In genomic region chr6:45505470-45505869, GRCh38 we compare ENCODE assay signal across 18 cellular contexts.
DNase-seq lines count a peak whose midpoint lies in the region; ATAC-seq, FAIRE-seq and TF ChIP-seq lines count a peak whose summit lies in the region.
"Had no signal": no experiment of that assay in that cellular context is flagged by ENCODE, and none has a peak within 500 bp of the region (broad histone marks: within the 10 kb centered on the region; RNA-seq: fewer than 3 reads in every experiment).

No MANE protein-coding gene starts in this region.

- no peaks in the 10 kb centered on the region for H4K20me1 ChIP-seq in K562 (replicated peaks; ENCODE audit: control insufficient read depth, insufficient read depth, low read length)

- H3K27me3 Mint-ChIP-seq in nephron (ENCODE audit: low read depth) (no peaks in the 10 kb centered on the region), type B pancreatic cell (peaks cover 8% of the 10 kb centered on the region)
- H3K27me3 Mint-ChIP-seq: activated naive CD8-positive, alpha-beta T cell treated with anti-CD3 and anti-CD28 coated beads, Interleukin-2, amount 10 ng/mL, durations not matched to agents 7 days and 5 days had no signal

- no peak for TF ChIP-seq CTCF in K562 (IDR thresholded peaks at IDR 0.05 in 2 of 3, conservative IDR thresholded peaks at IDR 0.05 in 1 of 3; ENCODE audit: insufficient read depth in 2 of 3, low read depth in 1 of 3, low read length in 3 of 3)
- TF ChIP-seq CTCF in nephron (IDR thresholded peaks at IDR 0.05; ENCODE audit: unreplicated experiment in 3 of 3), result no peak
- no peak for TF ChIP-seq CTCF in type B pancreatic cell (conservative IDR thresholded peaks at IDR 0.05)

- no peak for FAIRE-seq in K562 (lab: Jason Lieb, UNC)
- FAIRE-seq: GM12878 had no signal

- H3K4me2 ChIP-seq in K562 (ENCODE audit: insufficient read depth, low read length), result no peak overlapping the region

- in situ Hi-C loops in K562 (cut with MboI), result no loop called here

- no peaks in the 10 kb centered on the region for H3K36me3 ChIP-seq in K562 (ENCODE audit: control insufficient read depth, insufficient read depth, low read length)
- H3K36me3 ChIP-seq: left ventricle myocardium inferior, spleen had no signal

- TF ChIP-seq RAD21 in K562 (CRISPR knock-in tag; conservative IDR thresholded peaks at IDR 0.05 in 1 of 2, IDR thresholded peaks at IDR 0.05 in 1 of 2), result no peak

- no peak for TF ChIP-seq EP300 in K562 (IDR thresholded peaks at IDR 0.05; ENCODE audit: low read length)

- H3K36me3 Mint-ChIP-seq in nephron (ENCODE audit: low read depth) (no peaks in the 10 kb centered on the region), type B pancreatic cell (peaks cover 4% of the 10 kb centered on the region)
- H3K36me3 Mint-ChIP-seq: activated naive CD8-positive, alpha-beta T cell treated with anti-CD3 and anti-CD28 coated beads, Interleukin-2, amount 10 ng/mL, durations not matched to agents 7 days and 5 days had no signal

- no peak overlapping the region for H3K4me3 ChIP-seq in K562
- H3K4me3 ChIP-seq: dorsolateral prefrontal cortex, GM12878, left ventricle myocardium inferior, psoas muscle, spleen had no signal

- intact Hi-C loops in K562 (cut with micrococcal nuclease), result no loop called here

- H3K4me3 Mint-ChIP-seq in nephron, result no peak overlapping the region
- H3K4me3 Mint-ChIP-seq in type B pancreatic cell, result peak overlapping the region; percentile 75
- H3K4me3 Mint-ChIP-seq: activated naive CD8-positive, alpha-beta T cell treated with anti-CD3 and anti-CD28 coated beads, Interleukin-2, amount 10 ng/mL, durations not matched to agents 7 days and 5 days had no signal

- H3K4me1 Mint-ChIP-seq in nephron (peaks cover 30% of the 10 kb centered on the region), type B pancreatic cell (ENCODE audit: unreplicated experiment) (peaks cover 51% of the 10 kb centered on the region)

- POLR2A ChIA-PET in K562 (lab: Yijun Ruan, JAX), result interaction anchor here (1.0 to 1.5 kb wide), 2 partner anchors 9 to 22 kb away, joined by 3 to 6 read pairs; no protein-coding TSS in a partner anchor

- no TSS peak for BruUV-seq in K562 (replicated peaks; lab: Mats Ljungman, UMichigan)

- H3K79me2 ChIP-seq in K562 (ENCODE audit: control insufficient read depth, insufficient read depth, low read length), result no peaks in the 10 kb centered on the region

- H3K27ac Mint-ChIP-seq in nephron (peak overlapping the region in 2 of 3 experiments; percentile 51 to 61), type B pancreatic cell (no peak overlapping the region)
- H3K27ac Mint-ChIP-seq: activated naive CD8-positive, alpha-beta T cell treated with anti-CD3 and anti-CD28 coated beads, Interleukin-2, amount 10 ng/mL, durations not matched to agents 7 days and 5 days had no signal

- WGBS in K562 (ENCODE audit: insufficient coverage, low coverage, missing lambda C conversion rate), result 18% methylated on average over 2 of the region's 2 CpGs

- DNase-seq in DMS53 (lab: John Stamatoyannopoulos, UW) (peak; percentile 40), DMS53 treated with DMSO at 0.1 percent for 48 hours (lab: John Stamatoyannopoulos, UW; ENCODE audit: unreplicated experiment) (no peak), K562 (ENCODE audit: extremely low read depth in 1 of 4, low spot score in 3 of 4) (no peak), type B pancreatic cell (ENCODE audit: extremely low spot score, unreplicated experiment) (no peak)
- DNase-seq: activated CD4-positive, CD25-positive, alpha-beta regulatory T cell; activated naive CD8-positive, alpha-beta T cell treated with anti-CD3 and anti-CD28 coated beads, Interleukin-2, amount 10 ng/mL, durations not matched to agents 7 days and 5 days; dorsolateral prefrontal cortex; left ventricle myocardium inferior; psoas muscle; Right ventricle myocardium superior; spleen; stimulated activated CD8-positive, alpha-beta memory T cell treated with anti-CD3 and anti-CD28 coated beads, Interleukin-4, amount 100 ng/mL, for 48 hours had no signal

- no peak overlapping the region for H3K27ac ChIP-seq in K562 (ENCODE audit: extremely low read depth, low read depth, low read length)
- H3K27ac ChIP-seq: 22Rv1, dorsolateral prefrontal cortex, left ventricle myocardium inferior, psoas muscle had no signal

- CTCF ChIA-PET in K562 (lab: Yijun Ruan, JAX; ENCODE audit: low intra/inter-chr PET ratio), result no interaction called here

- ATAC-seq in K562, result no peak
- no peak for ATAC-seq in HG03095 (IDR thresholded peaks at IDR 0.05; ENCODE audit: unreplicated experiment)
- ATAC-seq in HG03108 (IDR thresholded peaks at IDR 0.05; ENCODE audit: unreplicated experiment), result no peak
- no peak for ATAC-seq in HG02840 (IDR thresholded peaks at IDR 0.05; ENCODE audit: low FRiP score, unreplicated experiment)
- ATAC-seq: GM12878 had no signal

- no peaks in the 10 kb centered on the region for H3K9me3 Mint-ChIP-seq in nephron
- H3K9me3 Mint-ChIP-seq in type B pancreatic cell, result peaks cover 11% of the 10 kb centered on the region
- H3K9me3 Mint-ChIP-seq: activated naive CD8-positive, alpha-beta T cell treated with anti-CD3 and anti-CD28 coated beads, Interleukin-2, amount 10 ng/mL, durations not matched to agents 7 days and 5 days had no signal

- H3K4me1 ChIP-seq in K562 (replicated peaks in 1 of 2; ENCODE audit: control insufficient read depth in 2 of 2, insufficient read depth in 2 of 2, low read length in 2 of 2), result peaks cover 0 to 14% of the 10 kb centered on the region in 2 experiments; a peak in 1 of 5 replicates
- H3K4me1 ChIP-seq: left ventricle myocardium inferior, psoas muscle had no signal

- H3K9ac ChIP-seq in K562 (ENCODE audit: insufficient read depth in 1 of 2, low read depth in 2 of 2, low read length in 2 of 2), result no peak overlapping the region

- no peaks in the 10 kb centered on the region for H3K9me3 ChIP-seq in K562 (replicated peaks; ENCODE audit: control insufficient read depth, insufficient read depth, low read depth, low read length)
- H3K9me3 ChIP-seq: left ventricle myocardium inferior, psoas muscle, spleen had no signal

- no peak for TF ChIP-seq POLR2A in K562 (conservative IDR thresholded peaks at IDR 0.05)

- H2AFZ ChIP-seq in K562 (ENCODE audit: low read depth, low read length), result peak overlapping the region; percentile 78; the same call in 1 of the 2 replicates

- no peaks in the 10 kb centered on the region for H3K27me3 ChIP-seq in K562 (ENCODE audit: control insufficient read depth in 2 of 2, insufficient read depth in 2 of 2, low read length in 2 of 2)
- H3K27me3 ChIP-seq: spleen had no signal

- H3K9me1 ChIP-seq in K562 (ENCODE audit: control insufficient read depth, insufficient read depth, low read length), result no peaks in the 10 kb centered on the region

TF ChIP-seq in K562, 482 proteins besides CTCF, POLR2A, EP300 and RAD21 (continues in another document):
- TF ChIP-seq DMBX1 (CRISPR knock-in tag; IDR thresholded peaks at IDR 0.05; ENCODE audit: borderline replicate concordance), result no peak
- TF ChIP-seq ZNF668 (CRISPR knock-in tag; IDR thresholded peaks at IDR 0.05), result no peak
- no peak for TF ChIP-seq MTF1 (CRISPR knock-in tag; IDR thresholded peaks at IDR 0.05; ENCODE audit: borderline replicate concordance)
- TF ChIP-seq ZBTB2 (IDR thresholded peaks at IDR 0.05), result no peak
- no peak for TF ChIP-seq SMAD3 (CRISPR knock-in tag; conservative IDR thresholded peaks at IDR 0.05)
- no peak for TF ChIP-seq NFRKB (IDR thresholded peaks at IDR 0.05; ENCODE audit: low read depth)
- TF ChIP-seq CBX8 (IDR thresholded peaks at IDR 0.05; ENCODE audit: borderline replicate concordance, extremely low read depth, low read depth, low read length, poor library complexity, severe bottlenecking), result no peak
- no peak for TF ChIP-seq CCAR2 (IDR thresholded peaks at IDR 0.05; ENCODE audit: low read depth, low read length)
- TF ChIP-seq MEF2A (IDR thresholded peaks at IDR 0.05; ENCODE audit: control insufficient read depth, low read depth, low read length), result no peak
- TF ChIP-seq ZNF398 (CRISPR knock-in tag; IDR thresholded peaks at IDR 0.05), result no peak
- TF ChIP-seq BRF1 (IDR thresholded peaks at IDR 0.05; ENCODE audit: borderline replicate concordance, extremely low read depth, insufficient read length), result no peak
